Comparison of ENCODE assay signal across 9 cellular contexts in genomic region chr2:218896501-218897393, GRCh38. TPM values are rescaled to one million over a fixed set of nuclear protein-coding genes. Genes with fewer than 3 reads are reported as not detected.
DNase-seq lines count a peak whose midpoint lies in the region; ATAC-seq and TF ChIP-seq lines count a peak whose summit lies in the region.
"Had no signal": no experiment of that assay in that cellular context is flagged by ENCODE, and none has a peak within 500 bp of the region (broad histone marks: within the 10 kb centered on the region; RNA-seq: fewer than 3 reads in every experiment).

No MANE protein-coding gene starts in this region.

- no peak for TF ChIP-seq POLR2A in thyroid gland (IDR thresholded peaks at IDR 0.05)

- ATAC-seq in left cardiac atrium (peak; percentile 16 to 33), HG02970 (IDR thresholded peaks at IDR 0.05; ENCODE audit: low FRiP score, unreplicated experiment) (peak; percentile 50)

- H3K4me3 ChIP-seq in left ventricle myocardium inferior: no peak overlapping the region
- H3K4me3 ChIP-seq in thyroid gland (replicated peaks in 1 of 3): no peak overlapping the region
- H3K4me3 ChIP-seq: lung had no signal

- no peak for TF ChIP-seq CTCF in left ventricle myocardium inferior (IDR thresholded peaks at IDR 0.05; ENCODE audit: borderline replicate concordance)
- no peak for TF ChIP-seq CTCF in thyroid gland (IDR thresholded peaks at IDR 0.05)

- H3K4me1 ChIP-seq in left ventricle myocardium inferior: peaks cover 35% of the 10 kb centered on the region
- H3K4me1 ChIP-seq in thyroid gland: peaks cover 6 to 24% of the 10 kb centered on the region in 2 donors

- H3K9me3 ChIP-seq in left ventricle myocardium inferior (replicated peaks) (no peaks in the 10 kb centered on the region), thyroid gland (no peaks in the 10 kb centered on the region)

- H3K27ac ChIP-seq in left ventricle myocardium inferior (replicated peaks): no peak overlapping the region
- H3K27ac ChIP-seq in thyroid gland: no peak overlapping the region

- no peaks in the 10 kb centered on the region for H3K36me3 ChIP-seq in left ventricle myocardium inferior
- no peaks in the 10 kb centered on the region for H3K36me3 ChIP-seq in thyroid gland

- intact Hi-C loops in left cardiac atrium (cut with DNase I) (no loop called here), left ventricle myocardium inferior (cut with micrococcal nuclease) (no loop called here), head of caudate nucleus (cut with DNase I) (loop anchor here (5.0 kb wide), 1 partner anchor 61 kb away; the partner anchor contains the start of gene CDK5R2), thyroid gland (cut with DNase I) (no loop called here)

- DNase-seq in left cardiac atrium (no peak), left ventricle myocardium inferior (no peak), NCI-H2196 (lab: John Stamatoyannopoulos, UW; ENCODE audit: unreplicated experiment) (peak; percentile 48), head of caudate nucleus (peak in 41 of 42 donors; percentile 41 to 90 (median 73)), thyroid gland (no peak)
- peak; percentile 85 for DNase-seq in activated CD8-positive, alpha-beta memory T cell treated with anti-CD3 and anti-CD28 coated beads, Interleukin-2, amount 50 U/mL, for 1 hour (ENCODE audit: extremely low read depth)
- DNase-seq in stimulated activated CD4-positive, alpha-beta T cell treated with anti-CD3 and anti-CD28 coated beads, Interleukin-2, amount 100 ng/mL, for 4 hours (ENCODE audit: low read depth): peak; percentile 83

- H3K27me3 ChIP-seq in left ventricle myocardium inferior (ENCODE audit: low read depth) (peaks cover 97% of the 10 kb centered on the region), thyroid gland (peaks cover 53% of the 10 kb centered on the region)

- 3 to 4% methylated on average over 22 to 23 of the region's 40 CpGs for WGBS in thyroid gland, 2 donors

RNA-seq across cellular contexts. Expression of gene WNT10A, which starts 16.1 kb away (rescaled TPM):
- total RNA-seq in left cardiac atrium (under 1 TPM in 1 of 2 donors, not detected in 1; 0.52 TPM), left ventricle myocardium inferior (not detected), thyroid gland (under 1 TPM in 1 of 4 donors, not detected in 3; 0.20 TPM)

RNA-seq across cellular contexts. Expression of gene WNT6, which starts 37.1 kb away (rescaled TPM):
- 1 to 10 TPM; 1.8 TPM for total RNA-seq in left cardiac atrium
- 1.0 TPM for total RNA-seq in left ventricle myocardium inferior
- 1 to 10 TPM in 2 of 4 donors, not detected in 2; 2.7 to 5.1 TPM for total RNA-seq in thyroid gland

Comparison
In these comparisons a context has a peak if more than half of its experiments do, and no peak if none do; other contexts are left out.
1. DNase-seq: peak in NCI-H2196 (single experiment), activated CD8-positive, alpha-beta memory T cell treated with anti-CD3 and anti-CD28 coated beads, Interleukin-2, amount 50 U/mL, for 1 hour (single experiment), head of caudate nucleus (41 of 42) and stimulated activated CD4-positive, alpha-beta T cell treated with anti-CD3 and anti-CD28 coated beads, Interleukin-2, amount 100 ng/mL, for 4 hours (single experiment); none in left cardiac atrium (single experiment), left ventricle myocardium inferior (single experiment) and thyroid gland (0 of 2).